In the genomic region with DNA sequence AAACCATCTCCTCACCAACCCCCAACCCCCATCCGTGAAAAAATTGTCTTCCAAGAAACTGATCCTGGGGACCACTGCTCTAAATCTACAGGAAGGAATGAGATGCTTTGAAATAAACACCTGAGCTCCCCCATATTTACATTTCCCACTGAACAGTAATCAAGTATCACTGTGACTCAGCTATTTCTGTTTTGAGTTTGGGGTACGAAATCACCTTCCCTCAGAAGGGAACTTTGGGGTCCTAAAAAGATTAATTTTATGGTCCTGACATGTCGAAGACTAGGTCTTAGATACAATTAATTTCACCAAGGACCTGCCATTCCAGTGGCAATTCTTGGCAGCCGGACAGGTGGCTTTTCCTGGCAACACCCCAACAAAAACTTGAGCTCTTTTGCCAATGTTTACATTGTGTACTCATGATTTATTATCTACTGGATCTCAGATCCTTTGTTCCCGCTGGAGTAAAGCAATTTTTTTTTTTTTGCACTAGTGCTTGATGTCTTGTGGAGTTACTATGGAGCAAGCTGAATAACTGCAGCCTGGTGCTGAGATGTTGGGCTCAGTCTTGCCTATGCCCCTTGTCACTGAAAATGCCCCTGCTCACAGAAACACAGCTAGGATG, we compare ENCODE assay signal across 1 cellular context.
TF ChIP-seq lines count a peak whose summit lies in the region.

No MANE protein-coding gene starts in this region.

TF ChIP-seq in HepG2, 621 proteins besides CTCF, POLR2A, EP300 and RAD21 (continued from another document):
- 0 out of 2 replicates have a peak, but pooled peaks have one; percentile 35 for TF ChIP-seq NFE2L2 (IDR thresholded peaks at IDR 0.05; ENCODE audit: low read length)
- TF ChIP-seq, protein P1, sequence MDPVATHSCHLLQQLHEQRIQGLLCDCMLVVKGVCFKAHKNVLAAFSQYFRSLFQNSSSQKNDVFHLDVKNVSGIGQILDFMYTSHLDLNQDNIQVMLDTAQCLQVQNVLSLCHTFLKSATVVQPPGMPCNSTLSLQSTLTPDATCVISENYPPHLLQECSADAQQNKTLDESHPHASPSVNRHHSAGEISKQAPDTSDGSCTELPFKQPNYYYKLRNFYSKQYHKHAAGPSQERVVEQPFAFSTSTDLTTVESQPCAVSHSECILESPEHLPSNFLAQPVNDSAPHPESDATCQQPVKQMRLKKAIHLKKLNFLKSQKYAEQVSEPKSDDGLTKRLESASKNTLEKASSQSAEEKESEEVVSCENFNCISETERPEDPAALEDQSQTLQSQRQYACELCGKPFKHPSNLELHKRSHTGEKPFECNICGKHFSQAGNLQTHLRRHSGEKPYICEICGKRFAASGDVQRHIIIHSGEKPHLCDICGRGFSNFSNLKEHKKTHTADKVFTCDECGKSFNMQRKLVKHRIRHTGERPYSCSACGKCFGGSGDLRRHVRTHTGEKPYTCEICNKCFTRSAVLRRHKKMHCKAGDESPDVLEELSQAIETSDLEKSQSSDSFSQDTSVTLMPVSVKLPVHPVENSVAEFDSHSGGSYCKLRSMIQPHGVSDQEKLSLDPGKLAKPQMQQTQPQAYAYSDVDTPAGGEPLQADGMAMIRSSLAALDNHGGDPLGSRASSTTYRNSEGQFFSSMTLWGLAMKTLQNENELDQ (CRISPR knock-in tag; IDR thresholded peaks at IDR 0.05; ENCODE audit: borderline replicate concordance): no peak
- no peak for TF ChIP-seq ZFP1 (CRISPR knock-in tag; IDR thresholded peaks at IDR 0.05)
- TF ChIP-seq ZNF292 (CRISPR knock-in tag; IDR thresholded peaks at IDR 0.05; ENCODE audit: borderline replicate concordance, low read depth): no peak
- no peak for TF ChIP-seq ZNF773 (CRISPR knock-in tag; IDR thresholded peaks at IDR 0.05; ENCODE audit: borderline replicate concordance)
